In the genomic region with DNA sequence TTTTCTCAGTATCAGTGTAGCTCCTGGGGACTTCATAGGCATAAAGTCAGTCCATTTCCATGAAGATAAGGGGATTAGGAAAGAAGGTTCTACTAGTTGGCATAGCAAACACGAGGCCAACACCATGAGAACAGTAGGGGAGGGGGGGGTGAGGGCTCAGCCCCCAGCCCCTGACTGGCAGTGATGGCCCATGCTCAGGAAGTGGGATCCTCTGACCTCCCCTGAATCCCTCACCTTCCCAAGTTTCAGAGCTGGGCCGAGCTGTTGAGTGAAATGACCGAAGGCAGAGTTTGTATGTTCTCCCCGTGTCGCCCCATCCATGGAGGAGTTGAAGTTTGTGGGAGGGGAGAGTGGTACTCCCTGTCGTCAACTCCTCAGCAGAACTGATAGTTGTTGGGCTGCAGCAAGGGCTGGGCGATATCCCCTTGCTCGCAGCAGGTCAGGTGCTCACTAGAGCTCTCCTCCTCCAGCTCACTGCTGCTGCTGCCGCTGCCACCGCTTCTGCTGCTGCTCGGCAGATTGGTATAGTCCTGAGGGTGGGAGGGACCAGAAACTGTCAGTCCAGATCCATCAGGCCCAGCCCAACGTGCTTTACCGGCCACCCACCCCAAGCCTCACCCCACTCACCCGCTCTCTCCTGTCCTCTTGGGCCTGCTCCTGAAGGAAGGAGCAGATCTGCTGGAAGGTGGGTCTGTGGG, we compare ENCODE assay signal across 3 cellular contexts.
TF ChIP-seq lines count a peak whose summit lies in the region.

No MANE protein-coding gene starts in this region.

TF ChIP-seq in SK-N-SH, 30 proteins besides CTCF, POLR2A, EP300 and RAD21:
- TF ChIP-seq IRF3 (IDR thresholded peaks at IDR 0.05; ENCODE audit: low read depth, low read length) (no peak), TAF1 (IDR thresholded peaks at IDR 0.05; ENCODE audit: borderline replicate concordance, low read depth, low read length) (no peak), FOXJ3 (CRISPR knock-in tag; IDR thresholded peaks at IDR 0.05) (no peak), GATA2 (CRISPR knock-in tag; IDR thresholded peaks at IDR 0.05) (no peak), RCOR1 (IDR thresholded peaks at IDR 0.05; ENCODE audit: low read length) (no peak), MEF2A (IDR thresholded peaks at IDR 0.05; ENCODE audit: borderline replicate concordance, low read depth) (no peak), NFIC (IDR thresholded peaks at IDR 0.05; ENCODE audit: borderline replicate concordance) (no peak), FOSL2 (IDR thresholded peaks at IDR 0.05; ENCODE audit: borderline replicate concordance, low read depth) (no peak), RFX5 (IDR thresholded peaks at IDR 0.05; ENCODE audit: low read length) (no peak)

TF ChIP-seq in SK-N-SH treated with all-trans-retinoic acid at 6 μM for 48 hours, 23 proteins besides CTCF, POLR2A, EP300 and RAD21:
- no peak for TF ChIP-seq CREB5 (CRISPR knock-in tag; IDR thresholded peaks at IDR 0.05; ENCODE audit: low read depth)
- TF ChIP-seq SNAI2 (CRISPR knock-in tag; IDR thresholded peaks at IDR 0.05): no peak
- no peak for TF ChIP-seq ARNTL (CRISPR knock-in tag; IDR thresholded peaks at IDR 0.05; ENCODE audit: borderline replicate concordance, low read depth)
- no peak for TF ChIP-seq ZC3H10 (CRISPR knock-in tag; IDR thresholded peaks at IDR 0.05)
- TF ChIP-seq CSDC2 (CRISPR knock-in tag; IDR thresholded peaks at IDR 0.05): no peak
- no peak for TF ChIP-seq ZNF565 (CRISPR knock-in tag; conservative IDR thresholded peaks at IDR 0.05; ENCODE audit: low read depth)
- no peak for TF ChIP-seq ZNF70 (CRISPR knock-in tag; IDR thresholded peaks at IDR 0.05)
- TF ChIP-seq BACH2 (CRISPR knock-in tag; IDR thresholded peaks at IDR 0.05; ENCODE audit: borderline replicate concordance): no peak
- TF ChIP-seq ZNF8 (CRISPR knock-in tag; IDR thresholded peaks at IDR 0.05): no peak
- TF ChIP-seq ZFP30 (CRISPR knock-in tag; IDR thresholded peaks at IDR 0.05): no peak
- no peak for TF ChIP-seq POU6F1 (CRISPR knock-in tag; IDR thresholded peaks at IDR 0.05; ENCODE audit: borderline replicate concordance, low read depth)
- TF ChIP-seq TOX (CRISPR knock-in tag; IDR thresholded peaks at IDR 0.05; ENCODE audit: borderline replicate concordance): no peak
- TF ChIP-seq GLIS3 (CRISPR knock-in tag; IDR thresholded peaks at IDR 0.05): no peak
- no peak for TF ChIP-seq ESRRG (CRISPR knock-in tag; IDR thresholded peaks at IDR 0.05)
- no peak for TF ChIP-seq ZFP3 (CRISPR knock-in tag; IDR thresholded peaks at IDR 0.05)
- TF ChIP-seq RARB (CRISPR knock-in tag; IDR thresholded peaks at IDR 0.05): no peak
- no peak for TF ChIP-seq ISL1 (CRISPR knock-in tag; IDR thresholded peaks at IDR 0.05)
- no peak for TF ChIP-seq OSR1 (CRISPR knock-in tag; IDR thresholded peaks at IDR 0.05)
- TF ChIP-seq CSRNP3 (CRISPR knock-in tag; IDR thresholded peaks at IDR 0.05): no peak
- no peak for TF ChIP-seq TCF4 (CRISPR knock-in tag; IDR thresholded peaks at IDR 0.05; ENCODE audit: borderline replicate concordance)

TF ChIP-seq in endothelial cell of umbilical vein, 7 proteins besides CTCF, POLR2A, EP300 and RAD21:
- no peak for TF ChIP-seq MYC (IDR thresholded peaks at IDR 0.05; ENCODE audit: low read depth, low read length)
- TF ChIP-seq GATA2 (IDR thresholded peaks at IDR 0.05; ENCODE audit: insufficient read depth, insufficient read length, low read depth, low read length): no peak
- no peak for TF ChIP-seq FOS (IDR thresholded peaks at IDR 0.05; ENCODE audit: borderline replicate concordance, insufficient read depth, low read length)
- no peak for TF ChIP-seq EZH2 (IDR thresholded peaks at IDR 0.05; ENCODE audit: borderline replicate concordance, low read depth, low read length, severe bottlenecking)
TF ChIP-seq in endothelial cell of umbilical vein: peak in this region for 0.
